Comparison of ENCODE assay signal across 9 cellular contexts in genomic region chr12:49369723-49370145, GRCh38. TPM values are rescaled to one million over a fixed set of nuclear protein-coding genes. Genes with fewer than 3 reads are reported as not detected.
DNase-seq lines count a peak whose midpoint lies in the region; ATAC-seq, FAIRE-seq and TF ChIP-seq lines count a peak whose summit lies in the region.
"Had no signal": no experiment of that assay in that cellular context is flagged by ENCODE, and none has a peak within 500 bp of the region (broad histone marks: within the 10 kb centered on the region; RNA-seq: fewer than 3 reads in every experiment).

No MANE protein-coding gene starts in this region.

- H2BK15ac ChIP-seq in H1 (ENCODE audit: low read length): no peak overlapping the region

- H3K4ac ChIP-seq in H1 (replicated peaks; ENCODE audit: insufficient read length, low read depth, low read length) (no peak overlapping the region), trophoblast cell (ENCODE audit: low read depth, low read length) (no peak overlapping the region)

- H3F3A ChIP-seq in DOHH2 (ENCODE audit: control insufficient read depth, insufficient read depth): peaks cover 17% of the 10 kb centered on the region

- H4K12ac ChIP-seq in trophoblast cell (ENCODE audit: low read depth, low read length): no peak overlapping the region

- ATAC-seq in GM19043 (IDR thresholded peaks at IDR 0.05; ENCODE audit: low read depth, unreplicated experiment): peak; percentile 61
- peak; percentile 56 for ATAC-seq in HG03342 (IDR thresholded peaks at IDR 0.05; ENCODE audit: unreplicated experiment)
- ATAC-seq: activated naive CD4-positive, alpha-beta T cell treated with anti-CD3 and anti-CD28 coated beads, Interleukin-2, amount 50 U/mL, for 72 hours had no signal

- H3K9ac ChIP-seq in H1 (replicated peaks in 1 of 4; ENCODE audit: extremely low read depth in 1 of 4, low read depth in 3 of 4, low read length in 3 of 4): no peak overlapping the region
- no peak overlapping the region for H3K9ac ChIP-seq in trophoblast cell (ENCODE audit: low read length)

- CTCF ChIA-PET in H1 (lab: Charles Lee; ENCODE audit: partially characterized antibody): interaction anchor here (1.0 to 26.7 kb wide), 10 partner anchors 12 to 211 kb away, joined by 3 to 538 read pairs (median 4); partner anchors contain the start of gene DNAJC22

- 0 out of 2 replicates have a peak overlapping the region, but pooled peaks have one; percentile 5 for H3K27ac ChIP-seq in DOHH2 (ENCODE audit: low read depth, low read length)
- no peak overlapping the region for H3K27ac ChIP-seq in H1 (ENCODE audit: low read depth, low read length)
- no peak overlapping the region for H3K27ac ChIP-seq in trophoblast cell (ENCODE audit: low read depth, low read length)

- TF ChIP-seq RAD21 in H1 (IDR thresholded peaks at IDR 0.05 in 1 of 2, conservative IDR thresholded peaks at IDR 0.05 in 1 of 2; ENCODE audit: low read depth in 2 of 2, low read length in 2 of 2): no peak; a peak in 1 of 4 replicates

- H3K4me3 ChIP-seq in DOHH2 (ENCODE audit: low read length) (peak overlapping the region; percentile 95), H1 (ENCODE audit: extremely low read depth in 1 of 4, insufficient read depth in 2 of 4, low read depth in 3 of 4, low read length in 4 of 4) (no peak overlapping the region), trophoblast cell (ENCODE audit: low read depth, low read length) (no peak overlapping the region)

- H3K4me2 ChIP-seq in DOHH2 (ENCODE audit: low read length) (peak overlapping the region; percentile 96), H1 (ENCODE audit: insufficient read depth in 1 of 2, low read depth in 2 of 2, low read length in 2 of 2) (no peak overlapping the region), trophoblast cell (ENCODE audit: low read length) (no peak overlapping the region)

- no peak for FAIRE-seq in H1 (lab: Jason Lieb, UNC)

- H3K27me3 ChIP-seq in DOHH2 (ENCODE audit: control insufficient read depth, low read length) (no peaks in the 10 kb centered on the region), H1 (replicated peaks in 1 of 4; ENCODE audit: control insufficient read depth in 3 of 4, extremely low read depth in 1 of 4, insufficient read depth in 3 of 4, low read length in 3 of 4) (peaks cover 0 to 3% (median 0%) of the 10 kb centered on the region in 4 experiments; a peak in 3 of 7 replicates), trophoblast cell (ENCODE audit: insufficient read depth, low read length) (no peaks in the 10 kb centered on the region)

- POLR2A ChIA-PET in H1 (lab: Charles Lee; ENCODE audit: partially characterized antibody): interaction anchor here (1.5 kb wide), 1 partner anchor 11 kb away, joined by 6 read pairs; no protein-coding TSS in a partner anchor

- TF ChIP-seq CTCF in DOHH2 (IDR thresholded peaks at IDR 0.05; ENCODE audit: low read depth, low read length, poor library complexity, severe bottlenecking) (peak; percentile 50), H1 (IDR thresholded peaks at IDR 0.05; ENCODE audit: control extremely low read depth in 1 of 3, insufficient read depth in 1 of 3, low read depth in 1 of 3, low read length in 3 of 3) (peak; percentile 22 to 47 (median 30); a peak in 3 of 4 replicates)

- H2BK120ac ChIP-seq in H1 (replicated peaks; ENCODE audit: low read depth, low read length) (no peak overlapping the region), trophoblast cell (ENCODE audit: insufficient read depth, low read length, poor library complexity) (no peak overlapping the region)

- H4K20me1 ChIP-seq in DOHH2 (ENCODE audit: control insufficient read depth, insufficient read depth, low read depth, low read length) (no peaks in the 10 kb centered on the region), H1 (replicated peaks in 1 of 2; ENCODE audit: control insufficient read depth in 1 of 2, insufficient read depth in 2 of 2, low read length in 2 of 2) (no peaks in the 10 kb centered on the region)

- peak; percentile 59 for DNase-seq in RKO (ENCODE audit: low spot score)
- DNase-seq in H1 (ENCODE audit: low read depth in 1 of 2, low spot score in 2 of 2): no peak
- DNase-seq in trophoblast cell: peak; percentile 54 to 71
- no peak for DNase-seq in dedifferentiated amniotic fluid mesenchymal stem cell (ENCODE audit: extremely low spot score)
- no peak for DNase-seq in G401 (ENCODE audit: low spot score)

- no peak overlapping the region for H4K91ac ChIP-seq in H1 (replicated peaks; ENCODE audit: insufficient read length, low read length)
- H4K91ac ChIP-seq in trophoblast cell (ENCODE audit: low read depth, low read length): no peak overlapping the region

- H2BK5ac ChIP-seq in H1 (ENCODE audit: low read depth, low read length) (no peak overlapping the region), trophoblast cell (ENCODE audit: low read depth, low read length, poor library complexity) (no peak overlapping the region)

- H2BK20ac ChIP-seq in H1 (ENCODE audit: low read length): no peak overlapping the region

- H3K14ac ChIP-seq in H1 (ENCODE audit: insufficient read length): no peak overlapping the region
- no peak overlapping the region for H3K14ac ChIP-seq in trophoblast cell (ENCODE audit: low read length)

- H2AFZ ChIP-seq in H1 (ENCODE audit: low read length): no peak overlapping the region
- no peak overlapping the region for H2AFZ ChIP-seq in trophoblast cell (ENCODE audit: insufficient read depth, low read length, poor library complexity)

- no peak overlapping the region for H4K5ac ChIP-seq in H1 (ENCODE audit: insufficient read length, low read depth, low read length)

- no peak for TF ChIP-seq POLR2A in H1 (IDR thresholded peaks at IDR 0.05; ENCODE audit: control extremely low read depth in 1 of 2, low read depth in 2 of 2, low read length in 2 of 2)

- no peaks in the 10 kb centered on the region for H3K9me2 ChIP-seq in DOHH2 (replicated peaks; ENCODE audit: control insufficient read depth, low read length)

- H3K9me3 ChIP-seq in DOHH2 (ENCODE audit: control insufficient read depth, insufficient read depth, low read length): no peaks in the 10 kb centered on the region
- no peaks in the 10 kb centered on the region for H3K9me3 ChIP-seq in H1 (ENCODE audit: insufficient read depth in 2 of 2, low read depth in 1 of 2, low read length in 1 of 2)
- H3K9me3 ChIP-seq in trophoblast cell (ENCODE audit: insufficient read depth, low read depth, low read length): peaks cover 2% of the 10 kb centered on the region

- H3K18ac ChIP-seq in H1 (ENCODE audit: extremely low read depth, low read length): no peak overlapping the region
- no peak overlapping the region for H3K18ac ChIP-seq in trophoblast cell (ENCODE audit: low read length)

- H3K23me2 ChIP-seq in H1 (ENCODE audit: low read depth, low read length): peaks cover 9% of the 10 kb centered on the region

- H3K36me3 ChIP-seq in DOHH2 (ENCODE audit: control insufficient read depth, low read length): peaks cover 9% of the 10 kb centered on the region; the same call in 1 of the 2 replicates
- H3K36me3 ChIP-seq in H1 (ENCODE audit: control insufficient read depth in 2 of 4, insufficient read depth in 4 of 4, low read length in 3 of 4): no peaks in the 10 kb centered on the region
- H3K36me3 ChIP-seq in trophoblast cell (ENCODE audit: control insufficient read depth in 1 of 2, insufficient read depth in 2 of 2, low read length in 2 of 2): peaks cover 0 to 3% of the 10 kb centered on the region in 2 experiments

- TF ChIP-seq EP300 in H1 (IDR thresholded peaks at IDR 0.05; ENCODE audit: borderline replicate concordance in 1 of 2, low read depth in 2 of 2, low read length in 2 of 2): no peak

- no peak overlapping the region for H2AK5ac ChIP-seq in H1 (ENCODE audit: low read depth, low read length)
- no peak overlapping the region for H2AK5ac ChIP-seq in trophoblast cell (ENCODE audit: low read length)

- in situ Hi-C loops in G401 (cut with HindIII; ENCODE audit: low sequenced_read_pairs): loop anchor here (25.0 kb wide), 1 partner anchor 143 kb away; no protein-coding TSS in a partner anchor

- H2BK12ac ChIP-seq in H1 (ENCODE audit: low read depth, low read length) (no peak overlapping the region), trophoblast cell (ENCODE audit: low read length) (no peak overlapping the region)

- 0 out of 2 replicates have a peak, but pooled peaks cover 3% of the 10 kb centered on the region for H3K79me1 ChIP-seq in H1 (ENCODE audit: low read depth, low read length)
- H3K79me1 ChIP-seq in trophoblast cell (ENCODE audit: low read length): peaks cover 10% of the 10 kb centered on the region

- H3K56ac ChIP-seq in H1 (replicated peaks; ENCODE audit: insufficient read length, low read depth, low read length): no peak overlapping the region

- no peak overlapping the region for H4K8ac ChIP-seq in H1 (ENCODE audit: extremely low read depth, insufficient read depth, low read length)
- H4K8ac ChIP-seq in trophoblast cell (ENCODE audit: low read depth, low read length): no peak overlapping the region

- WGBS in H1 (ENCODE audit: extremely low coverage in 1 of 2, insufficient coverage in 1 of 2, insufficient read length in 1 of 2, insufficient replicate concordance in 2 of 2, low coverage in 1 of 2, low lambda C conversion rate in 2 of 2, missing lambda C conversion rate in 1 of 2), 2 experiments: 71% methylated on average over 5 of the region's 5 CpGs; no CpG with 5 or more reads in 1 of the 2 experiments
- WGBS in trophoblast cell (ENCODE audit: extremely low coverage, insufficient coverage, insufficient read length): no CpG with 5 or more reads among the region's 5 CpGs

- peaks cover 34% of the 10 kb centered on the region for H3K4me1 ChIP-seq in DOHH2 (ENCODE audit: control insufficient read depth, low read length)
- H3K4me1 ChIP-seq in H1 (replicated peaks in 1 of 4; ENCODE audit: control insufficient read depth in 3 of 4, insufficient read depth in 4 of 4, low read length in 3 of 4): peaks cover 0 to 8% (median 2%) of the 10 kb centered on the region in 4 experiments; a peak in 3 of 7 replicates
- peaks cover 0 to 2% of the 10 kb centered on the region in 2 experiments for H3K4me1 ChIP-seq in trophoblast cell (ENCODE audit: control insufficient read depth in 1 of 2, insufficient read depth in 2 of 2, low read length in 2 of 2)

- H3K79me2 ChIP-seq in DOHH2 (ENCODE audit: control insufficient read depth, low read length) (peaks cover 68% of the 10 kb centered on the region), H1 (ENCODE audit: control insufficient read depth in 1 of 2, insufficient read depth in 2 of 2, low read length in 2 of 2) (peaks cover 4 to 54% of the 10 kb centered on the region in 2 experiments), trophoblast cell (ENCODE audit: control insufficient read depth, insufficient read depth, low read length, poor library complexity) (peaks cover 10% of the 10 kb centered on the region)

- no peak overlapping the region for H3K23ac ChIP-seq in H1 (ENCODE audit: insufficient read length)
- H3K23ac ChIP-seq in trophoblast cell (ENCODE audit: low read length): no peak overlapping the region

RNA-seq across cellular contexts. Expression of gene SPATS2, which starts 2.5 kb away (rescaled TPM):
- total RNA-seq in H1 (2021; fragmentation: NEBNext Ultra II Directional; extraction: Animal tissue kit (Norgen Biotek cat#: 25700)): 21.3 and 24.5 TPM in 2 replicates
- 12.7 and 19.2 TPM in 2 replicates for polyA plus RNA-seq in H1 (2011; rRNA removed)
- 20.5 TPM for polyA plus RNA-seq in H1 (2011; cell fraction: cytosol; rRNA removed)
- polyA plus RNA-seq in H1 (2011; cell fraction: nucleus; rRNA removed): 19.1 TPM
- polyA plus RNA-seq in H1 (2012, experiment 1 of 2): 17.1 to 25.9 TPM (median 19.6 TPM) in 4 replicates
- polyA plus RNA-seq in H1 (2012, experiment 2 of 2): 4.6 TPM
- 25.8 TPM for polyA plus RNA-seq in H1 (2013, experiment 1 of 2)
- polyA plus RNA-seq in H1 (2013, experiment 2 of 2): 29.1 TPM
- 35.2 and 47.9 TPM in 2 replicates for polyA minus RNA-seq in H1 (2011; rRNA and poly(A)+ RNA removed)
- 26.9 TPM for polyA minus RNA-seq in H1 (2011; cell fraction: cytosol; rRNA and poly(A)+ RNA removed)
- 26.4 TPM for polyA minus RNA-seq in H1 (2011; cell fraction: nucleus; rRNA and poly(A)+ RNA removed)
- 32.4 and 34.0 TPM in 2 replicates for polyA plus RNA-seq in trophoblast cell (2013)
- 65.1 and 67.0 TPM in 2 replicates for total RNA-seq in G401 (2014; rRNA removed; shearing (Covaris generic))

RNA-seq across cellular contexts. Expression of gene DNAJC22, which starts 23.0 kb away (rescaled TPM):
- 0.13 and 0.39 TPM in 2 replicates for total RNA-seq in H1 (2021; fragmentation: NEBNext Ultra II Directional; extraction: Animal tissue kit (Norgen Biotek cat#: 25700))
- polyA plus RNA-seq in H1 (2011; rRNA removed): 0.19 and 0.20 TPM in 2 replicates
- polyA plus RNA-seq in H1 (2011; cell fraction: cytosol; rRNA removed): 0.19 TPM
- 0.39 TPM for polyA plus RNA-seq in H1 (2011; cell fraction: nucleus; rRNA removed)
- polyA plus RNA-seq in H1 (2012, experiment 1 of 2): 0.05 to 0.51 TPM (median 0.25 TPM) in 4 replicates
- polyA plus RNA-seq in H1 (2012, experiment 2 of 2): not detected
- polyA plus RNA-seq in H1 (2013, experiment 1 of 2): 0.24 TPM
- polyA plus RNA-seq in H1 (2013, experiment 2 of 2): 0.48 TPM
- polyA minus RNA-seq in H1 (2011; rRNA and poly(A)+ RNA removed): 0.22 and 0.50 TPM in 2 replicates
- not detected for polyA minus RNA-seq in H1 (2011; cell fraction: cytosol; rRNA and poly(A)+ RNA removed)
- 0.40 TPM for polyA minus RNA-seq in H1 (2011; cell fraction: nucleus; rRNA and poly(A)+ RNA removed)
- 1.1 and 1.3 TPM in 2 replicates for polyA plus RNA-seq in trophoblast cell (2013)
- 3.2 and 4.1 TPM in 2 replicates for total RNA-seq in G401 (2014; rRNA removed; shearing (Covaris generic))

RNA-seq across cellular contexts. Expression of gene C1QL4, which starts 32.7 kb away (rescaled TPM):
- total RNA-seq in H1 (2021; fragmentation: NEBNext Ultra II Directional; extraction: Animal tissue kit (Norgen Biotek cat#: 25700)): 0.28 and 0.59 TPM in 2 replicates
- 0.63 and 0.77 TPM in 2 replicates for polyA plus RNA-seq in H1 (2011; rRNA removed)
- polyA plus RNA-seq in H1 (2011; cell fraction: cytosol; rRNA removed): 1.00 TPM
- 1.4 TPM for polyA plus RNA-seq in H1 (2011; cell fraction: nucleus; rRNA removed)
- 0.54 to 0.74 TPM (median 0.65 TPM) in 4 replicates for polyA plus RNA-seq in H1 (2012, experiment 1 of 2)
- polyA plus RNA-seq in H1 (2012, experiment 2 of 2): 0.34 TPM
- polyA plus RNA-seq in H1 (2013, experiment 1 of 2): 0.30 TPM
- 0.22 TPM for polyA plus RNA-seq in H1 (2013, experiment 2 of 2)
- polyA minus RNA-seq in H1 (2011; rRNA and poly(A)+ RNA removed): not detected in 2 replicates
- polyA minus RNA-seq in H1 (2011; cell fraction: cytosol; rRNA and poly(A)+ RNA removed): not detected
- 0.70 TPM for polyA minus RNA-seq in H1 (2011; cell fraction: nucleus; rRNA and poly(A)+ RNA removed)
- 0.04 TPM in 2 replicates for polyA plus RNA-seq in trophoblast cell (2013)
- total RNA-seq in G401 (2014; rRNA removed; shearing (Covaris generic)): 9.7 and 16.4 TPM in 2 replicates
- total RNA-seq: activated naive CD4-positive, alpha-beta T cell treated with anti-CD3 and anti-CD28 coated beads, Interleukin-2, amount 50 U/mL, for 72 hours had no signal

RNA-seq across cellular contexts. Expression of gene TROAP, which starts 46.7 kb away (rescaled TPM):
- 52.0 and 54.0 TPM in 2 replicates for total RNA-seq in H1 (2021; fragmentation: NEBNext Ultra II Directional; extraction: Animal tissue kit (Norgen Biotek cat#: 25700))
- polyA plus RNA-seq in H1 (2011; rRNA removed): 36.7 and 54.7 TPM in 2 replicates
- polyA plus RNA-seq in H1 (2011; cell fraction: cytosol; rRNA removed): 46.2 TPM
- polyA plus RNA-seq in H1 (2011; cell fraction: nucleus; rRNA removed): 206 TPM
- polyA plus RNA-seq in H1 (2012, experiment 1 of 2): 52.5 to 76.4 TPM (median 67.7 TPM) in 4 replicates
- polyA plus RNA-seq in H1 (2012, experiment 2 of 2): 60.0 TPM
- polyA plus RNA-seq in H1 (2013, experiment 1 of 2): 69.0 TPM
- polyA plus RNA-seq in H1 (2013, experiment 2 of 2): 61.6 TPM
- polyA minus RNA-seq in H1 (2011; rRNA and poly(A)+ RNA removed): 32.9 and 39.5 TPM in 2 replicates
- 31.2 TPM for polyA minus RNA-seq in H1 (2011; cell fraction: cytosol; rRNA and poly(A)+ RNA removed)
- polyA minus RNA-seq in H1 (2011; cell fraction: nucleus; rRNA and poly(A)+ RNA removed): 58.6 TPM
- 36.9 and 42.9 TPM in 2 replicates for polyA plus RNA-seq in trophoblast cell (2013)
- 39.1 and 43.0 TPM in 2 replicates for total RNA-seq in G401 (2014; rRNA removed; shearing (Covaris generic))

Comparison
In these comparisons a context has a peak if more than half of its experiments do, and no peak if none do; other contexts are left out.
1. DNase-seq: peak in RKO (single experiment) and trophoblast cell (2 of 2); none in H1 (0 of 2), dedifferentiated amniotic fluid mesenchymal stem cell (single experiment) and G401 (single experiment).